ENCODE assay signal across 1 cellular context in genomic region chr5:131796793-131797693, GRCh38.
TF ChIP-seq lines count a peak whose summit lies in the region.

TSS of gene FNIP1 (minus strand) at chr5:131797017. CDS start at chr5:131796921, 96 bp downstream.

TF ChIP-seq in HepG2, 621 proteins besides CTCF, POLR2A, EP300 and RAD21 (continued from another document and continues in another):
- peak; percentile 35; the same call in 1 of the 2 replicates for TF ChIP-seq ZNF142 (CRISPR knock-in tag; IDR thresholded peaks at IDR 0.05)
- TF ChIP-seq NONO (IDR thresholded peaks at IDR 0.05), result no peak
- peak; percentile 97 for TF ChIP-seq NONO (CRISPR knock-in tag; conservative IDR thresholded peaks at IDR 0.05)
- TF ChIP-seq FOXO1 (CRISPR knock-in tag; IDR thresholded peaks at IDR 0.05), result no peak
- TF ChIP-seq ZNF713 (CRISPR knock-in tag; IDR thresholded peaks at IDR 0.05), result no peak
- no peak for TF ChIP-seq CBX2 (IDR thresholded peaks at IDR 0.05; ENCODE audit: low read depth, low read length)
- no peak for TF ChIP-seq CBX2 (CRISPR knock-in tag; IDR thresholded peaks at IDR 0.05; ENCODE audit: low read depth)
- TF ChIP-seq SP140L (CRISPR knock-in tag; IDR thresholded peaks at IDR 0.05; ENCODE audit: borderline replicate concordance), result no peak
- TF ChIP-seq TEAD2 (CRISPR knock-in tag; IDR thresholded peaks at IDR 0.05), result no peak
- TF ChIP-seq NFE2 (CRISPR knock-in tag; IDR thresholded peaks at IDR 0.05), result 0 out of 2 replicates have a peak, but pooled peaks have one; percentile 8
- 0 out of 2 replicates have a peak, but pooled peaks have one; percentile 70 for TF ChIP-seq MIXL1 (CRISPR knock-in tag; IDR thresholded peaks at IDR 0.05)
- TF ChIP-seq ZBTB1 (CRISPR knock-in tag; IDR thresholded peaks at IDR 0.05; ENCODE audit: borderline replicate concordance), result no peak
- TF ChIP-seq ZFP36L2 (CRISPR knock-in tag; IDR thresholded peaks at IDR 0.05), result no peak
- no peak for TF ChIP-seq CERS6 (CRISPR knock-in tag; IDR thresholded peaks at IDR 0.05)
- peak; percentile 18 for TF ChIP-seq TBL1XR1 (IDR thresholded peaks at IDR 0.05; ENCODE audit: borderline replicate concordance, low read length, partially characterized antibody)
- peak; percentile 89 for TF ChIP-seq FOXC1 (CRISPR knock-in tag; IDR thresholded peaks at IDR 0.05; ENCODE audit: borderline replicate concordance)
- TF ChIP-seq GPBP1L1 (CRISPR knock-in tag; IDR thresholded peaks at IDR 0.05), result no peak
- TF ChIP-seq GLI4 (CRISPR knock-in tag; IDR thresholded peaks at IDR 0.05; ENCODE audit: borderline replicate concordance), result 0 out of 2 replicates have a peak, but pooled peaks have one; percentile 73
- TF ChIP-seq NCOA1 (CRISPR knock-in tag; IDR thresholded peaks at IDR 0.05), result peak; percentile 46; the same call in 1 of the 2 replicates
- TF ChIP-seq AGO1 (IDR thresholded peaks at IDR 0.05; ENCODE audit: low read depth, low read length, poor library complexity, severe bottlenecking), result no peak
- TF ChIP-seq ATAD3A (CRISPR knock-in tag; IDR thresholded peaks at IDR 0.05), result no peak
- TF ChIP-seq HDAC6 (IDR thresholded peaks at IDR 0.05; ENCODE audit: low read depth, low read length), result no peak
- no peak for TF ChIP-seq ZNF646 (CRISPR knock-in tag; IDR thresholded peaks at IDR 0.05)
- TF ChIP-seq ZNF335 (CRISPR knock-in tag; IDR thresholded peaks at IDR 0.05), result peak; percentile 55
- peak; percentile 71; the same call in 1 of the 2 replicates for TF ChIP-seq TBX3 (IDR thresholded peaks at IDR 0.05; ENCODE audit: borderline replicate concordance)
- no peak; the same call in 1 of the 2 replicates for TF ChIP-seq ZNF792 (CRISPR knock-in tag; IDR thresholded peaks at IDR 0.05)
- peak; percentile 53; the same call in 1 of the 2 replicates for TF ChIP-seq TOE1 (CRISPR knock-in tag; IDR thresholded peaks at IDR 0.05)
- TF ChIP-seq MZF1 (CRISPR knock-in tag; IDR thresholded peaks at IDR 0.05; ENCODE audit: borderline replicate concordance), result no peak
- peak; percentile 89 for TF ChIP-seq MNT (IDR thresholded peaks at IDR 0.05)
- TF ChIP-seq NFE2L1 (CRISPR knock-in tag; IDR thresholded peaks at IDR 0.05; ENCODE audit: borderline replicate concordance), result 0 out of 2 replicates have a peak, but pooled peaks have one; percentile 42
- TF ChIP-seq ZNF644 (CRISPR knock-in tag; IDR thresholded peaks at IDR 0.05; ENCODE audit: low read depth), result 0 out of 2 replicates have a peak, but pooled peaks have one; percentile 11
- TF ChIP-seq CENPX (CRISPR knock-in tag; IDR thresholded peaks at IDR 0.05), result no peak
- no peak for TF ChIP-seq GZF1 (CRISPR knock-in tag; IDR thresholded peaks at IDR 0.05)
- peak; percentile 51 for TF ChIP-seq ZNF205 (CRISPR knock-in tag; IDR thresholded peaks at IDR 0.05)
- TF ChIP-seq ETS1 (CRISPR knock-in tag; IDR thresholded peaks at IDR 0.05), result no peak
- peak; percentile 95 for TF ChIP-seq IKZF5 (CRISPR knock-in tag; IDR thresholded peaks at IDR 0.05)
- peak; percentile 93 for TF ChIP-seq ZNF776 (CRISPR knock-in tag; IDR thresholded peaks at IDR 0.05)
- peak; percentile 80; the same call in 1 of the 2 replicates for TF ChIP-seq AHR (CRISPR knock-in tag; IDR thresholded peaks at IDR 0.05)
- TF ChIP-seq TEF (CRISPR knock-in tag; IDR thresholded peaks at IDR 0.05), result no peak
- TF ChIP-seq NFYB (CRISPR knock-in tag; IDR thresholded peaks at IDR 0.05), result peak; percentile 84
